ENCODE assay signal across 8 cellular contexts in the genomic region with DNA sequence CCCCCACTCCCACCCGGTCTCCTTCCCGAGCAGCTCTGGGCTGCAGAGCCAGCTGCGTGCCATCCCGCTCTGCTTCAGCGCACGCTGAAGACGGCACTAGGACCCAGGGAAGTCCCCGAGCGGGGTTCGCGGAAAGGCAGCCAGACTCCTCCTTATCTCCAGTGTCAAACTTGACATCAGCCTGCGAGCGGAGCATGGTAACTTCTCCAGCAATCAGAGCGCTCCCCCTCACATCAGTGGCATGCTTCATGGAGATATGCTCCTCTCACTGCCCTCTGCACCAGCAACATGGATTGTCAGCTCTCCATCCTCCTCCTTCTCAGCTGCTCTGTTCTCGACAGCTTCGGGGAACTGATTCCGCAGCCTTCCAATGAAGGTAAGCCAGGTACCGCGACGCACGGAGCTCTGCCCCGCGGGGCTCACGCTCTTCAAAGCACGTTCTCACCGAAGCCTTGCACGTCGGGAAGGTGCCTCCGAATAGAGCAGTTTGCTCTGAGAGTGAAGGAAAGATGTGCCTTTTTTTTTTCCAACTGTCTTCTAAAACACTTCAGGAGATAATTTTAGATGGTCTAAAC. TPM values are rescaled to one million over a fixed set of nuclear protein-coding genes. Genes with fewer than 3 reads are reported as not detected.
A peak's percentile ranks its signal among the peaks of the same experiment; 100 is the strongest.
DNase-seq lines count a peak whose midpoint lies in the region; ATAC-seq and TF ChIP-seq lines count a peak whose summit lies in the region.

A gene (plus strand): TSS at position 161 of the 575 bp plus-strand sequence. CDS start 128 bp downstream, at position 289.

- H3K27ac ChIP-seq in upper lobe of right lung = no peak within 1 kb of the TSS

- intact Hi-C loops in upper lobe of right lung (cut with DNase I) = no loop called here

- H3K4me3 ChIP-seq in NT2/D1 (ENCODE audit: insufficient read length, low read depth) (peak within 1 kb of the TSS; percentile 53), neuron (ENCODE audit: low read length) (peak within 1 kb of the TSS; percentile 60), upper lobe of right lung (peak within 1 kb of the TSS; percentile 43)

- TF ChIP-seq CTCF in upper lobe of right lung (IDR thresholded peaks at IDR 0.05) = no peak

- ATAC-seq in GM19025 (IDR thresholded peaks at IDR 0.05; ENCODE audit: low read depth, unreplicated experiment) = peak; percentile 94
- ATAC-seq in HG03135 (IDR thresholded peaks at IDR 0.05; ENCODE audit: unreplicated experiment) = peak; percentile 91
- peak; percentile 93 for ATAC-seq in upper lobe of right lung

- H3K4me1 ChIP-seq in NT2/D1 (ENCODE audit: insufficient read depth, insufficient read length) = no peaks in the 10 kb centered on the region
- H3K4me1 ChIP-seq in neuron (ENCODE audit: insufficient read depth, low read length) = peaks cover 4% of the 10 kb centered on the region
- H3K4me1 ChIP-seq in upper lobe of right lung = peaks cover 7% of the 10 kb centered on the region

- H2AFZ ChIP-seq in neuron (ENCODE audit: low read depth, low read length) = peak within 1 kb of the TSS; percentile 51

- DNase-seq in AG20443 (ENCODE audit: low spot score) (peak; percentile 76), NT2/D1 (ENCODE audit: low read depth, low spot score) (peak; percentile 68), glomerular visceral epithelial cell (ENCODE audit: extremely low spot score) (peak; percentile 76), upper lobe of right lung (peak; percentile 72)
- peak; percentile 54 for DNase-seq in activated naive CD4-positive, alpha-beta T cell treated with anti-CD3 and anti-CD28 coated beads, Interleukin-2, amount 50 U/mL, for 16 hours

- H3K9me3 ChIP-seq in NT2/D1 (ENCODE audit: insufficient read depth, low read length) (no peaks in the 10 kb centered on the region), neuron (ENCODE audit: low read length) (no peaks in the 10 kb centered on the region), upper lobe of right lung (no peaks in the 10 kb centered on the region)

- H3K27me3 ChIP-seq in NT2/D1 (ENCODE audit: insufficient read depth, insufficient read length) (peaks cover 38% of the 10 kb centered on the region), neuron (ENCODE audit: insufficient read depth, low read length) (no peaks in the 10 kb centered on the region), upper lobe of right lung (peaks cover 43% of the 10 kb centered on the region)

- H3K36me3 ChIP-seq in NT2/D1 (ENCODE audit: insufficient read depth, insufficient read length, low read length) = no peaks in the 10 kb centered on the region
- no peaks in the 10 kb centered on the region for H3K36me3 ChIP-seq in neuron (ENCODE audit: insufficient read depth, low read length)
- no peaks in the 10 kb centered on the region for H3K36me3 ChIP-seq in upper lobe of right lung

- no peak within 1 kb of the TSS for H3K9ac ChIP-seq in NT2/D1 (ENCODE audit: insufficient read length, low read depth)

RNA-seq across cellular contexts. Expression of the gene that starts here (rescaled TPM):
- total RNA-seq in upper lobe of right lung = 5.1 TPM
